8 cellular contexts compared by ENCODE assay signal in the genomic region with DNA sequence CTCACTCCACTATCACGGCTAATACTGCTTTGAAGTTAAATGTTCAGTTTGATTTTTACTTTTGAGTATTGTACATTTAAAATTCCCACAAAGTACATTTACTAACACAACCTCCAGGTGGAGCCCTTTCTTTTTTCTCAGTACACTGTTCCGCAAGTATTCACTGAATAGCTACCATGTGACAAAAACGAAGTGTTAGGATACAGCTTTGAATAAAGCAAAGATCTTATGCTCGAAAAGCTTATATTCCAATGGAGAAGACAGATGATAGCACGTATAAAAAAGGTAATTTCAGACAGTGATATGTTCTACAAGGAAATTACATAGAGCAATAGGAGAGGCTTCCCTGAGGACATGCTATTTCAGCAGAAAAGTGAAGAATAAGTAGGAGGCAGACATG.
A peak's percentile ranks its signal among the peaks of the same experiment; 100 is the strongest.
DNase-seq lines count a peak whose midpoint lies in the region; ATAC-seq and TF ChIP-seq lines count a peak whose summit lies in the region.

No MANE protein-coding gene starts in this region.

- TF ChIP-seq CTCF in sigmoid colon (IDR thresholded peaks at IDR 0.05), result peak in 3 of 4 experiments; percentile 62 to 70 (median 64)

- H3K9me3 ChIP-seq in sigmoid colon, result no peaks in the 10 kb centered on the region

- no peak overlapping the region for H3K4me3 Mint-ChIP-seq in activated CD4-positive, alpha-beta T cell treated with anti-CD3 and anti-CD28 coated beads for 36 hours
- no peak overlapping the region for H3K4me3 Mint-ChIP-seq in activated CD8-positive, alpha-beta T cell treated with anti-CD3 and anti-CD28 coated beads, Interleukin-2, amount 10 ng/mL, durations not matched to agents 7 days and 5 days

- peak; percentile 58 for ATAC-seq in activated CD4-positive, alpha-beta T cell treated with anti-CD3 and anti-CD28 coated beads for 36 hours
- ATAC-seq in HG02798 (IDR thresholded peaks at IDR 0.05; ENCODE audit: poor library complexity, unreplicated experiment) (peak; percentile 80), left cardiac atrium (peak; percentile 79 to 83)
- peak; percentile 68 for ATAC-seq in activated CD8-positive, alpha-beta T cell treated with anti-CD3 and anti-CD28 coated beads, Interleukin-2, amount 10 ng/mL, durations not matched to agents 7 days and 5 days

- no peaks in the 10 kb centered on the region for H3K9me3 Mint-ChIP-seq in activated CD4-positive, alpha-beta T cell treated with anti-CD3 and anti-CD28 coated beads for 36 hours (ENCODE audit: low read depth)
- peaks cover 5% of the 10 kb centered on the region for H3K9me3 Mint-ChIP-seq in activated CD8-positive, alpha-beta T cell treated with anti-CD3 and anti-CD28 coated beads, Interleukin-2, amount 10 ng/mL, durations not matched to agents 7 days and 5 days (ENCODE audit: insufficient read depth)

- no peaks in the 10 kb centered on the region for H3K36me3 ChIP-seq in sigmoid colon

- peaks cover 2% of the 10 kb centered on the region for H3K27me3 Mint-ChIP-seq in activated CD4-positive, alpha-beta T cell treated with anti-CD3 and anti-CD28 coated beads for 36 hours
- peaks cover 6% of the 10 kb centered on the region for H3K27me3 Mint-ChIP-seq in activated CD8-positive, alpha-beta T cell treated with anti-CD3 and anti-CD28 coated beads, Interleukin-2, amount 10 ng/mL, durations not matched to agents 7 days and 5 days (ENCODE audit: low read depth)

- DNase-seq in activated CD4-positive, alpha-beta T cell treated with anti-CD3 and anti-CD28 coated beads for 36 hours, result no peak
- no peak for DNase-seq in activated CD4-positive, alpha-beta T cell treated with anti-CD3 and anti-CD28 coated beads, Interleukin-2, amount 50 U/mL, for 1 hour
- DNase-seq in NCI-H2107 treated with DMSO at 0.1 percent for 48 hours (lab: John Stamatoyannopoulos, UW; ENCODE audit: unreplicated experiment) (peak; percentile 17), left cardiac atrium (no peak), sigmoid colon (no peak)
- DNase-seq in activated CD8-positive, alpha-beta T cell treated with anti-CD3 and anti-CD28 coated beads, Interleukin-2, amount 10 ng/mL, durations not matched to agents 7 days and 5 days, result no peak
- no peak for DNase-seq in stimulated activated CD4-positive, alpha-beta T cell treated with anti-CD3 and anti-CD28 coated beads, Interleukin-2, amount 100 ng/mL, for 24 hours

- H3K4me1 ChIP-seq in sigmoid colon, result peaks cover 0 to 3% (median 0%) of the 10 kb centered on the region in 4 donors

- TF ChIP-seq POLR2A in sigmoid colon (IDR thresholded peaks at IDR 0.05), result no peak

- no peak for TF ChIP-seq EP300 in sigmoid colon (IDR thresholded peaks at IDR 0.05)

- POLR2A ChIA-PET in activated CD4-positive, alpha-beta T cell treated with anti-CD3 and anti-CD28 coated beads for 36 hours (lab: Charles Lee), result no interaction called here
- POLR2A ChIA-PET in activated CD8-positive, alpha-beta T cell treated with anti-CD3 and anti-CD28 coated beads, Interleukin-2, amount 10 ng/mL, durations not matched to agents 7 days and 5 days (lab: Charles Lee), result interaction anchor here (0.7 to 1.0 kb wide), 2 partner anchors 12 to 59 kb away, joined by 3 read pairs; no protein-coding TSS in a partner anchor

- intact Hi-C loops in activated CD4-positive, alpha-beta T cell treated with anti-CD3 and anti-CD28 coated beads for 36 hours (cut with DNase I, micrococcal nuclease), result loop anchor here (1.0 to 5.0 kb wide), 4 partner anchors 148 to 803 kb away; no protein-coding TSS in a partner anchor
- intact Hi-C loops in left cardiac atrium (cut with DNase I), result loop anchor here in 1 of 2 donors (1.0 to 5.0 kb wide), 2 partner anchors 243 to 296 kb away; no protein-coding TSS in a partner anchor
- intact Hi-C loops in sigmoid colon (cut with DNase I), result loop anchor here (1.0 to 10.0 kb wide), 5 partner anchors 63 to 296 kb away; partner anchors contain the start of genes HERC5, HERC6, PPM1K and SPP1

- H3K27me3 ChIP-seq in sigmoid colon, result no peaks in the 10 kb centered on the region

- no peak overlapping the region for H3K27ac ChIP-seq in sigmoid colon

- H3K4me3 ChIP-seq in sigmoid colon, result no peak overlapping the region

- H3K27ac Mint-ChIP-seq in activated CD4-positive, alpha-beta T cell treated with anti-CD3 and anti-CD28 coated beads for 36 hours, result no peak overlapping the region
- H3K27ac Mint-ChIP-seq in activated CD8-positive, alpha-beta T cell treated with anti-CD3 and anti-CD28 coated beads, Interleukin-2, amount 10 ng/mL, durations not matched to agents 7 days and 5 days, result no peak overlapping the region

- WGBS in sigmoid colon, 2 donors, result 1 to 2% methylated on average over 5 of the region's 5 CpGs

- no peaks in the 10 kb centered on the region for H3K36me3 Mint-ChIP-seq in activated CD4-positive, alpha-beta T cell treated with anti-CD3 and anti-CD28 coated beads for 36 hours (ENCODE audit: low read depth)
- peaks cover 5% of the 10 kb centered on the region for H3K36me3 Mint-ChIP-seq in activated CD8-positive, alpha-beta T cell treated with anti-CD3 and anti-CD28 coated beads, Interleukin-2, amount 10 ng/mL, durations not matched to agents 7 days and 5 days (ENCODE audit: low read depth)

- CTCF ChIA-PET in activated CD4-positive, alpha-beta T cell treated with anti-CD3 and anti-CD28 coated beads for 36 hours (lab: Charles Lee), result interaction anchor here (0.5 to 3.5 kb wide), 28 partner anchors 9 to 305 kb away, joined by 3 to 43 read pairs (median 4); partner anchors contain the start of gene PPM1K
- CTCF ChIA-PET in activated CD8-positive, alpha-beta T cell treated with anti-CD3 and anti-CD28 coated beads, Interleukin-2, amount 10 ng/mL, durations not matched to agents 7 days and 5 days (lab: Charles Lee), result interaction anchor here (0.6 to 8.1 kb wide), 33 partner anchors 9 to 802 kb away, joined by 3 to 156 read pairs (median 4); partner anchors contain the start of genes HERC5, HERC6, PPM1K and PYURF

- H3K4me1 Mint-ChIP-seq in activated CD4-positive, alpha-beta T cell treated with anti-CD3 and anti-CD28 coated beads for 36 hours, result peaks cover 2% of the 10 kb centered on the region
- H3K4me1 Mint-ChIP-seq in activated CD8-positive, alpha-beta T cell treated with anti-CD3 and anti-CD28 coated beads, Interleukin-2, amount 10 ng/mL, durations not matched to agents 7 days and 5 days (ENCODE audit: low read depth), result peaks cover 6% of the 10 kb centered on the region
